1 cellular context compared by ENCODE assay signal in genomic region chr2:29920631-29921559, GRCh38.
TF ChIP-seq lines count a peak whose summit lies in the region.

No MANE protein-coding gene starts in this region.

TF ChIP-seq in GM12878, 131 proteins besides CTCF, POLR2A, EP300 and RAD21 (continued from another document):
- TF ChIP-seq ZBTB4 (CRISPR knock-in tag; IDR thresholded peaks at IDR 0.05) (no peak), EED (IDR thresholded peaks at IDR 0.05; ENCODE audit: low read depth) (no peak), NR2F1 (conservative IDR thresholded peaks at IDR 0.05) (no peak), TAF1 (IDR thresholded peaks at IDR 0.05; ENCODE audit: borderline replicate concordance, low read depth, low read length) (no peak)
